In the genomic region with DNA sequence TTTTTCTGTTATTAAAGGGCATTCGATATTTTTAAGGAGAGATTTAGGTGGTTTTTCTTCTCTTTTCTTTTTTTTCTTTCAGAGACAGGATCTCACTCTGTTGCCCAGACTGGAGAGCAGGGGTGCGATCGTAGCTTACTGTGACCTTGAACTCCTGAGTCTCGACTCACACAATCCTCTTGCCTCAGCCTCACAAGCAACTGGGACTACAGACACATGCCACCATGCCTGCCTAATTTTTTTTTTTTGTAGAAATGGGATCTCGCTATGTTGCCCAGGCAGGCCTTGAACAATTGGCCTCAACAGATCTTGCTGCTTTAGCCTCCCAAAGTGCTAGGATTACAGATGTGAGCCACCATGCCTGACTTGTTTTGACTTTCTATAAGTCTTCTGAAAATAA, we compare ENCODE assay signal across 16 cellular contexts.
"Had no signal": no experiment of that assay in that cellular context is flagged by ENCODE, and none has a peak within 500 bp of the region (broad histone marks: within the 10 kb centered on the region; RNA-seq: fewer than 3 reads in every experiment).

No MANE protein-coding gene starts in this region.

- H3K4me3 Mint-ChIP-seq: activated CD4-positive, alpha-beta T cell treated with anti-CD3 and anti-CD28 coated beads, Interleukin-2, amount 10 ng/mL, durations not matched to agents 7 days and 5 days; activated naive CD8-positive, alpha-beta T cell treated with anti-CD3 and anti-CD28 coated beads, Interleukin-2, amount 10 ng/mL, durations not matched to agents 7 days and 5 days; mesothelial cell of epicardium; naive thymus-derived CD8-positive, alpha-beta T cell; T-helper 1 cell treated with Interleukin-12 subunit alpha and Interleukin-12 subunit beta and Interleukin-4 antibody, amounts not matched to agents 30 μg/mL and 1 μg/mL, for 36 hours had no signal

- H3K9me3 ChIP-seq: gastroesophageal sphincter, left ventricle myocardium inferior, neutrophil, ovary, prostate gland, tibial nerve had no signal

- H3K27ac ChIP-seq: coronary artery, gastroesophageal sphincter, left ventricle myocardium inferior, neutrophil, ovary, prostate gland, tibial nerve had no signal

- DNase-seq: activated CD4-positive, alpha-beta T cell treated with anti-CD3 and anti-CD28 coated beads, Interleukin-2, amount 10 ng/mL, durations not matched to agents 7 days and 5 days; activated naive CD8-positive, alpha-beta T cell treated with anti-CD3 and anti-CD28 coated beads, Interleukin-2, amount 10 ng/mL, durations not matched to agents 7 days and 5 days; cerebellar nuclear complex; hypothalamus; left ventricle myocardium inferior; naive thymus-derived CD8-positive, alpha-beta T cell; ovary; stimulated activated CD4-positive, alpha-beta T cell treated with anti-CD3 and anti-CD28 coated beads, Interleukin-2, amount 100 ng/mL, for 48 hours; stimulated activated naive CD8-positive, alpha-beta T cell treated with anti-CD3 and anti-CD28 coated beads, Interleukin-15, Interleukin-2, amounts not matched to agents 100 U/mL and 50 U/mL, for 24 hours had no signal

- H3K9me3 Mint-ChIP-seq: activated CD4-positive, alpha-beta T cell treated with anti-CD3 and anti-CD28 coated beads, Interleukin-2, amount 10 ng/mL, durations not matched to agents 7 days and 5 days; activated naive CD8-positive, alpha-beta T cell treated with anti-CD3 and anti-CD28 coated beads, Interleukin-2, amount 10 ng/mL, durations not matched to agents 7 days and 5 days; mesothelial cell of epicardium; naive thymus-derived CD8-positive, alpha-beta T cell; T-helper 1 cell treated with Interleukin-12 subunit alpha and Interleukin-12 subunit beta and Interleukin-4 antibody, amounts not matched to agents 30 μg/mL and 1 μg/mL, for 36 hours had no signal

- H3K27me3 ChIP-seq: gastroesophageal sphincter, neutrophil, ovary, tibial nerve had no signal

- H3K27ac Mint-ChIP-seq: activated CD4-positive, alpha-beta T cell treated with anti-CD3 and anti-CD28 coated beads, Interleukin-2, amount 10 ng/mL, durations not matched to agents 7 days and 5 days; activated naive CD8-positive, alpha-beta T cell treated with anti-CD3 and anti-CD28 coated beads, Interleukin-2, amount 10 ng/mL, durations not matched to agents 7 days and 5 days; mesothelial cell of epicardium; naive thymus-derived CD8-positive, alpha-beta T cell had no signal

- H3K4me3 ChIP-seq: coronary artery, gastroesophageal sphincter, left ventricle myocardium inferior, ovary, prostate gland, tibial nerve had no signal

- H3K4me1 ChIP-seq: gastroesophageal sphincter, left ventricle myocardium inferior, prostate gland, tibial nerve had no signal

- H3K36me3 ChIP-seq: gastroesophageal sphincter, left ventricle myocardium inferior, neutrophil, ovary, prostate gland, tibial nerve had no signal

- ATAC-seq: gastroesophageal sphincter; naive thymus-derived CD8-positive, alpha-beta T cell; stimulated activated naive CD8-positive, alpha-beta T cell treated with anti-CD3 and anti-CD28 coated beads, Interleukin-15, Interleukin-2, amounts not matched to agents 100 U/mL and 50 U/mL, for 24 hours had no signal

- H3K36me3 Mint-ChIP-seq: activated naive CD8-positive, alpha-beta T cell treated with anti-CD3 and anti-CD28 coated beads, Interleukin-2, amount 10 ng/mL, durations not matched to agents 7 days and 5 days; mesothelial cell of epicardium; naive thymus-derived CD8-positive, alpha-beta T cell had no signal
